In the genomic region with DNA sequence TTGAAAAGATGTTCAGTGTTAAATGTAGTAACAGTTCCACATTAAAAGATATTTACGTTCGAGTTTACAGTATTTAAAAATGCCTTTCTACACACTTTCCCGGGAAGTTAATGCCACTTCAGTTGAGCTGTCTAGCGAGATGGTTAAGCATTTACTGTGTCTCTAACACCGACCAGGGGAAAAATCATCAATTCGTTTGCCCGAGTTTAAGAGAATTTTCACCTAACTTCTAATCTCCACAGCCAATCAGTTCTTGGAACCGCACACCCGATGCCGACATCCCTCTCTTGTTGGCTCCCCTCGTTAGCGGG, we compare ENCODE assay signal across 8 cellular contexts. TPM values are rescaled to one million over a fixed set of nuclear protein-coding genes. Genes with fewer than 3 reads are reported as not detected.
A peak's percentile ranks its signal among the peaks of the same experiment; 100 is the strongest.
DNase-seq lines count a peak whose midpoint lies in the region; ATAC-seq and TF ChIP-seq lines count a peak whose summit lies in the region.

No MANE protein-coding gene starts in this region.

- TF ChIP-seq CTCF in AG04449 (IDR thresholded peaks at IDR 0.05; ENCODE audit: insufficient read depth, low read length, missing control alignments) = no peak
- TF ChIP-seq CTCF in breast epithelium (IDR thresholded peaks at IDR 0.05) = no peak

- H3K27me3 ChIP-seq in breast epithelium = no peaks in the 10 kb centered on the region
- H3K27me3 ChIP-seq in mucosa of rectum (ENCODE audit: control insufficient read depth in 2 of 2, insufficient read depth in 2 of 2, low read length in 2 of 2) = no peaks in the 10 kb centered on the region

- POLR2A ChIA-PET in AG04449 (lab: Yijun Ruan, JAX) = interaction anchor here (0.5 to 1.1 kb wide), 3 partner anchors 38 to 761 kb away, joined by 3 read pairs; no protein-coding TSS in a partner anchor

- peaks cover 0 to 22% of the 10 kb centered on the region in 2 donors for H3K4me1 ChIP-seq in breast epithelium
- peaks cover 28 to 37% of the 10 kb centered on the region in 2 donors for H3K4me1 ChIP-seq in mucosa of rectum (ENCODE audit: control insufficient read depth in 2 of 2, insufficient read depth in 2 of 2, low read length in 2 of 2)

- H3K4me3 ChIP-seq in AG04449 (ENCODE audit: low read depth, low read length) = peak overlapping the region; percentile 97
- H3K4me3 ChIP-seq in breast epithelium = peak overlapping the region; percentile 70 to 86 (median 84)
- peak overlapping the region; percentile 84 to 91 for H3K4me3 ChIP-seq in mucosa of rectum (ENCODE audit: low read length in 2 of 2)

- ATAC-seq in HG03460 (IDR thresholded peaks at IDR 0.05; ENCODE audit: unreplicated experiment) (peak; percentile 1), HG02642 (IDR thresholded peaks at IDR 0.05; ENCODE audit: poor library complexity, unreplicated experiment) (no peak)

- CTCF ChIA-PET in AG04449 (lab: Yijun Ruan, JAX) = interaction anchor here (0.8 to 4.4 kb wide), 16 partner anchors 8 to 191 kb away, joined by 3 to 16 read pairs (median 6); no protein-coding TSS in a partner anchor

- H3K9me3 ChIP-seq in breast epithelium (no peaks in the 10 kb centered on the region), mucosa of rectum (ENCODE audit: control insufficient read depth in 2 of 2, low read length in 2 of 2) (no peaks in the 10 kb centered on the region)

- H3K27ac ChIP-seq in breast epithelium (peak overlapping the region; percentile 98 to 99), mucosa of rectum (ENCODE audit: low read depth in 2 of 2, low read length in 2 of 2) (peak overlapping the region; percentile 96 to 97)

- no peak for TF ChIP-seq POLR2A in breast epithelium (IDR thresholded peaks at IDR 0.05)

- H3K9ac ChIP-seq in mucosa of rectum (ENCODE audit: low read depth in 1 of 2, low read length in 2 of 2) = peak overlapping the region; percentile 94 to 99

- intact Hi-C loops in breast epithelium (cut with DNase I; ENCODE audit: low total_unique reads) = no loop called here

- H3K36me3 ChIP-seq in breast epithelium = no peaks in the 10 kb centered on the region
- H3K36me3 ChIP-seq in mucosa of rectum (ENCODE audit: control insufficient read depth in 2 of 2, insufficient read depth in 2 of 2, low read length in 2 of 2) = no peaks in the 10 kb centered on the region

- DNase-seq in AG04449 (ENCODE audit: low read depth, low spot score) = no peak
- DNase-seq in breast epithelium (ENCODE audit: low spot score in 2 of 2) = no peak
- DNase-seq in NCI-H748 treated with DMSO at 0.1 percent for 48 hours (lab: John Stamatoyannopoulos, UW) = no peak
- no peak for DNase-seq in NCI-H69 (lab: John Stamatoyannopoulos, UW)
- no peak for DNase-seq in foreskin melanocyte

RNA-seq across cellular contexts. Expression of a gene that starts 58.2 kb away (rescaled TPM):
- total RNA-seq in breast epithelium = not detected
